Comparison of ENCODE assay signal across 7 cellular contexts in the genomic region with DNA sequence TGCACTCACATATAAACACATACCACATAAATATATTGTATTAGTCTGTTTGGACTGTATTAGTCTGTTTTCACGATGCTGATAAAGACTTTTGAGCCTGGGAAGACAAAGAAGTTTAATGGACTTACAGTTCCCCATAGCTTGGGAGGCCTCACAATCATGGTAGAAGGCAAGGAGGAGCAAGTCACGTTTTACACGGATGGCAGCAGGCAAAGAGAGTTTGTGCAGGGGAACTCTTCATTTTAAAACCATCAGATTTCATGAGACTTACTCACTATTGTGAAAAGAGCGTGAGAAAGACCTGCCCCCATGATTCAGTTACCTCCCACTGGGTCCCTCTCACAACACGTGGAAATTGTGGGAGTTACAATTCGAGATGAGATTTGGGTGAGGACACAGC.
"Had no signal": no experiment of that assay in that cellular context is flagged by ENCODE, and none has a peak within 500 bp of the region (broad histone marks: within the 10 kb centered on the region; RNA-seq: fewer than 3 reads in every experiment).

No MANE protein-coding gene starts in this region.

- ATAC-seq: GM12878 had no signal

- FAIRE-seq: GM12878, GM12891, GM12892, GM18507, GM19239 had no signal

- H3K4me3 ChIP-seq: GM12878 had no signal

- DNase-seq: GDM1, GF-D8 had no signal
